In the genomic region with DNA sequence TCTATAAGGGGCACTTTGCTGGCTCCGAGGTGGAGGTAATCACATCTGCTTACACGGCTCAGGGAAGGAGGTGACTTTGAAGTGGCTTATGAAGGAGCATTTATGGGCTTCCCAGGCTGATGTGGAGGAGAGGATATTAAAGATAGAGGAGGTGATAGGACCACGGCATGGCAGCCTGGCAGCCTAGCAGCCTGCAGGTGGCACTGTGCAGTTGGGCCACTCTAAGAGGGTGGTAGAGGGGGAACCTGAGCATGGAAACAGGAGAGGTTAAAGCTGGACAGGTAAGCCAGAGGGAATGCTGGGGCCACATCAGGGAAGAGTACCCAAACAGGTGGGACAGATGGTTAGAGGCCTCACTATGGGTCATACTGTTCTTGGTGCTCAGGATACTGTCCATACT, we compare ENCODE assay signal across 14 cellular contexts.
A peak's percentile ranks its signal among the peaks of the same experiment; 100 is the strongest.
DNase-seq lines count a peak whose midpoint lies in the region; ATAC-seq, FAIRE-seq and TF ChIP-seq lines count a peak whose summit lies in the region.
"Had no signal": no experiment of that assay in that cellular context is flagged by ENCODE, and none has a peak within 500 bp of the region (broad histone marks: within the 10 kb centered on the region; RNA-seq: fewer than 3 reads in every experiment).

No MANE protein-coding gene starts in this region.

- peak; percentile 63 for TF ChIP-seq CTCF in HepG2 (CRISPR knock-in tag; IDR thresholded peaks at IDR 0.05)

- no peaks in the 10 kb centered on the region for H3K79me2 ChIP-seq in HepG2 (ENCODE audit: insufficient read depth, low read length)

- no peaks in the 10 kb centered on the region for H3K9me3 ChIP-seq in HepG2 (ENCODE audit: low read length)

- no peak for TF ChIP-seq EP300 in HepG2 (IDR thresholded peaks at IDR 0.05; ENCODE audit: low read depth in 2 of 2, low read length in 2 of 2)
- TF ChIP-seq EP300 in HepG2 (CRISPR knock-in tag; IDR thresholded peaks at IDR 0.05; ENCODE audit: borderline replicate concordance): no peak

- no peak for FAIRE-seq in HepG2 (lab: Jason Lieb, UNC)

- POLR2A ChIA-PET in HepG2 (lab: Yijun Ruan, JAX): no interaction called here

- peak; percentile 81 for ATAC-seq in HepG2
- no peak for ATAC-seq in GM18502 (IDR thresholded peaks at IDR 0.05; ENCODE audit: poor library complexity, unreplicated experiment)
- ATAC-seq: naive thymus-derived CD4-positive, alpha-beta T cell had no signal

- TF ChIP-seq POLR2A in HepG2 (IDR thresholded peaks at IDR 0.05; ENCODE audit: insufficient read depth in 1 of 2, low read depth in 2 of 2, low read length in 2 of 2): no peak

- H3K27ac ChIP-seq in HepG2 (ENCODE audit: extremely low read length, insufficient read depth, low read length): no peak overlapping the region
- H3K27ac ChIP-seq: SK-N-MC had no signal

- H3K36me3 ChIP-seq in HepG2 (replicated peaks in 1 of 2; ENCODE audit: control insufficient read depth in 1 of 2, insufficient read depth in 2 of 2, low read length in 2 of 2): no peaks in the 10 kb centered on the region

- intact Hi-C loops in HepG2 (cut with micrococcal nuclease; ENCODE audit: unreplicated experiment): loop anchor here (10.0 kb wide), 2 partner anchors 140 to 200 kb away; no protein-coding TSS in a partner anchor

- no peak overlapping the region for H2AFZ ChIP-seq in HepG2 (ENCODE audit: low read length)

- H4K20me1 ChIP-seq in HepG2 (ENCODE audit: insufficient read depth, low read length): no peaks in the 10 kb centered on the region

- no peak overlapping the region for H3K4me3 ChIP-seq in HepG2 (replicated peaks in 1 of 3; ENCODE audit: insufficient read depth in 1 of 3, low read depth in 2 of 3, low read length in 3 of 3)
- H3K4me3 ChIP-seq: SK-N-MC, smooth muscle cell had no signal

- CTCF ChIA-PET in HepG2 (lab: Yijun Ruan, JAX; ENCODE audit: low intra/inter-chr PET ratio, low total read pairs): no interaction called here

- in situ Hi-C loops in HepG2 (cut with HindIII; ENCODE audit: extremely low pct_ligation_motif_present, low pct_unique_long_range_greater_than_20kb): no loop called here

- 88% methylated on average over 3 of the region's 3 CpGs for whole genome bisulfite sequencing in HepG2 (ENCODE audit: low lambda C conversion rate)

- H3K9ac ChIP-seq in HepG2 (ENCODE audit: insufficient read depth, low read depth, low read length): no peak overlapping the region

- no peak overlapping the region for H3K4me2 ChIP-seq in HepG2 (ENCODE audit: low read depth, low read length)
- H3K4me2 ChIP-seq: smooth muscle cell had no signal

- TF ChIP-seq RAD21 in HepG2 (CRISPR knock-in tag; IDR thresholded peaks at IDR 0.05): peak; percentile 45; the same call in 1 of the 2 replicates

- peak; percentile 72 for DNase-seq in DMS53 (lab: John Stamatoyannopoulos, UW)
- peak; percentile 4 for DNase-seq in HT1080 (ENCODE audit: low read depth)
- DNase-seq in SW480 (ENCODE audit: low spot score): peak; percentile 26
- peak; percentile 12 for DNase-seq in HepG2 (ENCODE audit: low spot score)
- no peak for DNase-seq in activated CD4-positive, CD25-positive, alpha-beta regulatory T cell treated with anti-CD3 and anti-CD28 coated beads, Interleukin-2, amount 50 U/mL, for 72 hours
- DNase-seq in hippocampal formation (lab: John Stamatoyannopoulos, UW): no peak
- no peak for DNase-seq in NOMO-1 treated with DMSO at 0.1 percent for 48 hours (lab: John Stamatoyannopoulos, UW; ENCODE audit: unreplicated experiment)
- DNase-seq: activated CD4-positive, alpha-beta T cell treated with anti-CD3 and anti-CD28 coated beads for 48 hours; CD4-positive, alpha-beta memory T cell; immature natural killer cell; naive thymus-derived CD4-positive, alpha-beta T cell had no signal

- peaks cover 18% of the 10 kb centered on the region for H3K4me1 ChIP-seq in HepG2 (ENCODE audit: insufficient read depth, low read length)

- no TSS peak for BruUV-seq in HepG2 (replicated peaks; lab: Mats Ljungman, UMichigan)

- H3K27me3 ChIP-seq in HepG2 (ENCODE audit: control insufficient read depth in 1 of 2, insufficient read depth in 2 of 2, low read length in 2 of 2): no peaks in the 10 kb centered on the region

TF ChIP-seq in HepG2, 621 proteins besides CTCF, POLR2A, EP300 and RAD21 (continues in another document):
- TF ChIP-seq CHCHD3 (CRISPR knock-in tag; IDR thresholded peaks at IDR 0.05) (no peak), ZSCAN30 (CRISPR knock-in tag; IDR thresholded peaks at IDR 0.05) (no peak), NAIF1 (CRISPR knock-in tag; IDR thresholded peaks at IDR 0.05; ENCODE audit: borderline replicate concordance) (no peak), ZNF766 (CRISPR knock-in tag; IDR thresholded peaks at IDR 0.05; ENCODE audit: borderline replicate concordance) (no peak), HDAC6 (IDR thresholded peaks at IDR 0.05; ENCODE audit: low read depth, low read length) (no peak), CBX1 (IDR thresholded peaks at IDR 0.05; ENCODE audit: low read depth) (no peak), ZNF749 (CRISPR knock-in tag; IDR thresholded peaks at IDR 0.05; ENCODE audit: borderline replicate concordance) (no peak)
- TF ChIP-seq, protein P1, sequence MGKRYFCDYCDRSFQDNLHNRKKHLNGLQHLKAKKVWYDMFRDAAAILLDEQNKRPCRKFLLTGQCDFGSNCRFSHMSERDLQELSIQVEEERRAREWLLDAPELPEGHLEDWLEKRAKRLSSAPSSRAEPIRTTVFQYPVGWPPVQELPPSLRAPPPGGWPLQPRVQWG (CRISPR knock-in tag; IDR thresholded peaks at IDR 0.05; ENCODE audit: borderline replicate concordance, low read depth): no peak
- TF ChIP-seq, protein P2, sequence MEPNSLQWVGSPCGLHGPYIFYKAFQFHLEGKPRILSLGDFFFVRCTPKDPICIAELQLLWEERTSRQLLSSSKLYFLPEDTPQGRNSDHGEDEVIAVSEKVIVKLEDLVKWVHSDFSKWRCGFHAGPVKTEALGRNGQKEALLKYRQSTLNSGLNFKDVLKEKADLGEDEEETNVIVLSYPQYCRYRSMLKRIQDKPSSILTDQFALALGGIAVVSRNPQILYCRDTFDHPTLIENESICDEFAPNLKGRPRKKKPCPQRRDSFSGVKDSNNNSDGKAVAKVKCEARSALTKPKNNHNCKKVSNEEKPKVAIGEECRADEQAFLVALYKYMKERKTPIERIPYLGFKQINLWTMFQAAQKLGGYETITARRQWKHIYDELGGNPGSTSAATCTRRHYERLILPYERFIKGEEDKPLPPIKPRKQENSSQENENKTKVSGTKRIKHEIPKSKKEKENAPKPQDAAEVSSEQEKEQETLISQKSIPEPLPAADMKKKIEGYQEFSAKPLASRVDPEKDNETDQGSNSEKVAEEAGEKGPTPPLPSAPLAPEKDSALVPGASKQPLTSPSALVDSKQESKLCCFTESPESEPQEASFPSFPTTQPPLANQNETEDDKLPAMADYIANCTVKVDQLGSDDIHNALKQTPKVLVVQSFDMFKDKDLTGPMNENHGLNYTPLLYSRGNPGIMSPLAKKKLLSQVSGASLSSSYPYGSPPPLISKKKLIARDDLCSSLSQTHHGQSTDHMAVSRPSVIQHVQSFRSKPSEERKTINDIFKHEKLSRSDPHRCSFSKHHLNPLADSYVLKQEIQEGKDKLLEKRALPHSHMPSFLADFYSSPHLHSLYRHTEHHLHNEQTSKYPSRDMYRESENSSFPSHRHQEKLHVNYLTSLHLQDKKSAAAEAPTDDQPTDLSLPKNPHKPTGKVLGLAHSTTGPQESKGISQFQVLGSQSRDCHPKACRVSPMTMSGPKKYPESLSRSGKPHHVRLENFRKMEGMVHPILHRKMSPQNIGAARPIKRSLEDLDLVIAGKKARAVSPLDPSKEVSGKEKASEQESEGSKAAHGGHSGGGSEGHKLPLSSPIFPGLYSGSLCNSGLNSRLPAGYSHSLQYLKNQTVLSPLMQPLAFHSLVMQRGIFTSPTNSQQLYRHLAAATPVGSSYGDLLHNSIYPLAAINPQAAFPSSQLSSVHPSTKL (CRISPR knock-in tag; IDR thresholded peaks at IDR 0.05): 0 out of 2 replicates have a peak, but pooled peaks have one; percentile 14
- TF ChIP-seq, protein P3, sequence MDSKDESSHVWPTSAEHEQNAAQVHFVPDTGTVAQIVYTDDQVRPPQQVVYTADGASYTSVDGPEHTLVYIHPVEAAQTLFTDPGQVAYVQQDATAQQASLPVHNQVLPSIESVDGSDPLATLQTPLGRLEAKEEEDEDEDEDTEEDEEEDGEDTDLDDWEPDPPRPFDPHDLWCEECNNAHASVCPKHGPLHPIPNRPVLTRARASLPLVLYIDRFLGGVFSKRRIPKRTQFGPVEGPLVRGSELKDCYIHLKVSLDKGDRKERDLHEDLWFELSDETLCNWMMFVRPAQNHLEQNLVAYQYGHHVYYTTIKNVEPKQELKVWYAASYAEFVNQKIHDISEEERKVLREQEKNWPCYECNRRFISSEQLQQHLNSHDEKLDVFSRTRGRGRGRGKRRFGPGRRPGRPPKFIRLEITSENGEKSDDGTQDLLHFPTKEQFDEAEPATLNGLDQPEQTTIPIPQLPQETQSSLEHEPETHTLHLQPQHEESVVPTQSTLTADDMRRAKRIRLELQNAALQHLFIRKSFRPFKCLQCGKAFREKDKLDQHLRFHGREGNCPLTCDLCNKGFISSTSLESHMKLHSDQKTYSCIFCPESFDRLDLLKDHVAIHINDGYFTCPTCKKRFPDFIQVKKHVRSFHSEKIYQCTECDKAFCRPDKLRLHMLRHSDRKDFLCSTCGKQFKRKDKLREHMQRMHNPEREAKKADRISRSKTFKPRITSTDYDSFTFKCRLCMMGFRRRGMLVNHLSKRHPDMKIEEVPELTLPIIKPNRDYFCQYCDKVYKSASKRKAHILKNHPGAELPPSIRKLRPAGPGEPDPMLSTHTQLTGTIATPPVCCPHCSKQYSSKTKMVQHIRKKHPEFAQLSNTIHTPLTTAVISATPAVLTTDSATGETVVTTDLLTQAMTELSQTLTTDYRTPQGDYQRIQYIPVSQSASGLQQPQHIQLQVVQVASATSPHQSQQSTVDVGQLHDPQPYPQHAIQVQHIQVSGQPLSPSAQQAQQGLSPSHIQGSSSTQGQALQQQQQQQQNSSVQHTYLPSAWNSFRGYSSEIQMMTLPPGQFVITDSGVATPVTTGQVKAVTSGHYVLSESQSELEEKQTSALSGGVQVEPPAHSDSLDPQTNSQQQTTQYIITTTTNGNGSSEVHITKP (CRISPR knock-in tag; IDR thresholded peaks at IDR 0.05; ENCODE audit: low read depth): 0 out of 2 replicates have a peak, but pooled peaks have one; percentile 59
- TF ChIP-seq, protein P4, sequence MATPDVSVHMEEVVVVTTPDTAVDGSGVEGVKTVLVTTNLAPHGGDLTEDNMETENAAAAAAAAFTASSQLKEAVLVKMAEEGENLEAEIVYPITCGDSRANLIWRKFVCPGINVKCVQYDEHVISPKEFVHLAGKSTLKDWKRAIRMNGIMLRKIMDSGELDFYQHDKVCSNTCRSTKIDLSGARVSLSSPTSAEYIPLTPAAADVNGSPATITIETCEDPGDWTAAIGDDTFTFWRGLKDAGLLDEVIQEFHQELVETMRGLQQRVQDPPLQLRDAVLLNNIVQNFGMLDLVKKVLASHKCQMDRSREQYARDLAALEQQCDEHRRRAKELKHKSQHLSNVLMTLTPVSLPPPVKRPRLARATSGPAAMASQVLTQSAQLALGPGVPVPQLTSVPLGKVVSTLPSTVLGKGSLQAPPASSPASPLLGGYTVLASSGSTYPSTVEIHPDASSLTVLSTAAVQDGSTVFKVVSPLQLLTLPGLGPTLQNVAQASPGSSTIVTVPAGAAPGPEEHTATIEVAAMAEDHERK (CRISPR knock-in tag; IDR thresholded peaks at IDR 0.05; ENCODE audit: low read depth): no peak

Comparison
In these comparisons a context has a peak if more than half of its experiments do, and no peak if none do; other contexts are left out.
1. DNase-seq: peak in DMS53 (single experiment), HT1080 (single experiment), SW480 (single experiment) and HepG2 (single experiment); none in activated CD4-positive, CD25-positive, alpha-beta regulatory T cell treated with anti-CD3 and anti-CD28 coated beads, Interleukin-2, amount 50 U/mL, for 72 hours (single experiment), hippocampal formation (0 of 2) and NOMO-1 treated with DMSO at 0.1 percent for 48 hours (single experiment).